In the genomic region with DNA sequence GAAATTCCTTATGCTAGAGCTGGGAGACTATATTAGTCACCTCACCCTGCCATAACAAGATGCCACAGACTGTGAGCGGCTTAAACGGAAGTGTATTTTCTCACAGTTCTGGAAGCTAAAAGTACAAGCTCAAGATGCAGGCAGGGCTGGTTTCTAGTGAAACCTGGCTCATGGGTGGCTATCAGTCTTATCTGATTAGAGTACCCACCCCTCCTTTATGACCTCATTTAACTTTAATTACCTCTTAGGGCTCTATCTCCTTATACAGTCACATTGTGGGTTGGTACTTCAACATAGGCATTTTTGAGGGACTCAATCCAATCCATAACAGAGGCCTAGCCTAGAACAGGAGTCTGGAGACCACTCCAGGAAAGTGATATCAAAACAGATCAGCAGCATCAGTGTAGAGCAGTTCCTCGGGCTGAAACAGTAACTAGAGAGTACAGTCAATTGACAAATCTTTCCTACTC, we compare ENCODE assay signal across 15 cellular contexts. TPM values are rescaled to one million over a fixed set of nuclear protein-coding genes. Genes with fewer than 3 reads are reported as not detected.
DNase-seq lines count a peak whose midpoint lies in the region; ATAC-seq and TF ChIP-seq lines count a peak whose summit lies in the region.
"Had no signal": no experiment of that assay in that cellular context is flagged by ENCODE, and none has a peak within 500 bp of the region (broad histone marks: within the 10 kb centered on the region; RNA-seq: fewer than 3 reads in every experiment).

No MANE protein-coding gene starts in this region.

- no peak overlapping the region for H2BK12ac ChIP-seq in trophoblast cell (ENCODE audit: low read length)

- peaks cover 34% of the 10 kb centered on the region for H3K36me3 ChIP-seq in GM23248 (ENCODE audit: low read depth)
- H3K36me3 ChIP-seq in trophoblast cell (ENCODE audit: control insufficient read depth in 1 of 2, insufficient read depth in 2 of 2, low read length in 2 of 2) = peaks cover 24 to 30% of the 10 kb centered on the region in 2 experiments
- H3K36me3 ChIP-seq: left lung, tibial nerve had no signal

- no peak overlapping the region for H4K12ac ChIP-seq in trophoblast cell (ENCODE audit: low read depth, low read length)

- no peak for TF ChIP-seq POLR2A in erythroblast (IDR thresholded peaks at IDR 0.05; ENCODE audit: low read length)

- H3K23ac ChIP-seq in trophoblast cell (ENCODE audit: low read length) = no peak overlapping the region

- H3K4me2 ChIP-seq in GM23248 (ENCODE audit: unreplicated experiment) (no peak overlapping the region), trophoblast cell (ENCODE audit: low read length) (no peak overlapping the region)

- H3K14ac ChIP-seq in trophoblast cell (ENCODE audit: low read length) = no peak overlapping the region

- intact Hi-C loops in dorsolateral prefrontal cortex (cut with DNase I) = no loop called here

- H3F3A ChIP-seq in GM23248 (ENCODE audit: insufficient read depth) = peaks cover 37% of the 10 kb centered on the region

- no peak for ATAC-seq in GM21447 (IDR thresholded peaks at IDR 0.05; ENCODE audit: unreplicated experiment)
- no peak for ATAC-seq in GM18517 (IDR thresholded peaks at IDR 0.05; ENCODE audit: unreplicated experiment)
- ATAC-seq: activated CD8-positive, alpha-beta T cell treated with anti-CD3 and anti-CD28 coated beads, Interleukin-2, amount 10 ng/mL, durations not matched to agents 7 days and 5 days; left lung had no signal

- H3K9me2 ChIP-seq in GM23248 (ENCODE audit: insufficient read depth) = no peaks in the 10 kb centered on the region

- in situ Hi-C loops in GM23248 (cut with MboI) = no loop called here

- H2BK5ac ChIP-seq in trophoblast cell (ENCODE audit: low read depth, low read length, poor library complexity) = no peak overlapping the region

- H4K8ac ChIP-seq in trophoblast cell (ENCODE audit: low read depth, low read length) = no peak overlapping the region

- no peak overlapping the region for H2AK5ac ChIP-seq in trophoblast cell (ENCODE audit: low read length)

- H3K79me2 ChIP-seq in GM23248 (ENCODE audit: insufficient read depth) (peaks cover 27% of the 10 kb centered on the region), trophoblast cell (ENCODE audit: control insufficient read depth, insufficient read depth, low read length, poor library complexity) (peaks cover 13% of the 10 kb centered on the region)

- H3K9ac ChIP-seq in GM23248 = no peak overlapping the region
- H3K9ac ChIP-seq in trophoblast cell (ENCODE audit: low read length) = no peak overlapping the region

- no peak overlapping the region for H3K4me3 ChIP-seq in GM23248
- no peak overlapping the region for H3K4me3 ChIP-seq in trophoblast cell (ENCODE audit: low read depth, low read length)
- no peak overlapping the region for H3K4me3 ChIP-seq in dorsolateral prefrontal cortex
- H3K4me3 ChIP-seq: adrenal gland, esophagus squamous epithelium, left lung, tibial nerve had no signal

- no peaks in the 10 kb centered on the region; the same call in 1 of the 2 replicates for H4K20me1 ChIP-seq in GM23248 (ENCODE audit: insufficient read depth)

- H2AFZ ChIP-seq in GM23248 = no peak overlapping the region
- no peak overlapping the region for H2AFZ ChIP-seq in trophoblast cell (ENCODE audit: insufficient read depth, low read length, poor library complexity)

- no peak overlapping the region for H3K18ac ChIP-seq in trophoblast cell (ENCODE audit: low read length)

- peaks cover 5% of the 10 kb centered on the region for H3K79me1 ChIP-seq in trophoblast cell (ENCODE audit: low read length)

- 85 to 92% methylated on average over 3 of the region's 3 CpGs for WGBS in GM23248 (ENCODE audit: low coverage in 1 of 2, low lambda C conversion rate in 2 of 2, missing lambda C conversion rate in 2 of 2), 2 experiments
- no CpG with 5 or more reads among the region's 3 CpGs for WGBS in trophoblast cell (ENCODE audit: extremely low coverage, insufficient coverage, insufficient read length)

- no peak overlapping the region for H3K4ac ChIP-seq in trophoblast cell (ENCODE audit: low read depth, low read length)

- H3K9me3 ChIP-seq in GM23248 (ENCODE audit: low read depth) = no peaks in the 10 kb centered on the region
- no peaks in the 10 kb centered on the region for H3K9me3 ChIP-seq in trophoblast cell (ENCODE audit: insufficient read depth, low read depth, low read length)
- H3K9me3 ChIP-seq: adrenal gland, esophagus squamous epithelium, left lung, tibial nerve had no signal

- H3K4me1 ChIP-seq in GM23248 (ENCODE audit: insufficient read depth) (peaks cover 34% of the 10 kb centered on the region), trophoblast cell (ENCODE audit: control insufficient read depth in 1 of 2, insufficient read depth in 2 of 2, low read length in 2 of 2) (peaks cover 5 to 7% of the 10 kb centered on the region in 2 experiments)

- TF ChIP-seq CTCF in GM10266 (IDR thresholded peaks at IDR 0.05; ENCODE audit: control insufficient read depth, insufficient read depth, low read depth, missing control alignments) = no peak
- TF ChIP-seq CTCF in dorsolateral prefrontal cortex (IDR thresholded peaks at IDR 0.05 in 54 of 56, conservative IDR thresholded peaks at IDR 0.05 in 2 of 56; ENCODE audit: low read depth in 1 of 56, partially characterized antibody in 56 of 56) = no peak

- H4K91ac ChIP-seq in trophoblast cell (ENCODE audit: low read depth, low read length) = no peak overlapping the region

- DNase-seq in GM23248 (peak; percentile 68), RKO (ENCODE audit: low spot score) (peak; percentile 21), erythroblast (lab: John Stamatoyannopoulos, UW) (peak; percentile 56 to 68), trophoblast cell (peak; percentile 49 to 68), GM10266 (ENCODE audit: extremely low spot score) (no peak), dorsolateral prefrontal cortex (no peak)
- DNase-seq: activated CD8-positive, alpha-beta T cell treated with anti-CD3 and anti-CD28 coated beads, Interleukin-2, amount 10 ng/mL, durations not matched to agents 7 days and 5 days; adrenal gland; esophagus squamous epithelium; left lung; NK-92 treated with Interleukin-12 subunit alpha and Interleukin-12 subunit beta, amount 100 ng/mL, for 24 hours; retina had no signal

- no peak overlapping the region for H2BK120ac ChIP-seq in trophoblast cell (ENCODE audit: insufficient read depth, low read length, poor library complexity)

- H3K27ac ChIP-seq in GM23248 = peak overlapping the region; percentile 48
- H3K27ac ChIP-seq in trophoblast cell (ENCODE audit: low read depth, low read length) = no peak overlapping the region
- H3K27ac ChIP-seq in dorsolateral prefrontal cortex = no peak overlapping the region
- H3K27ac ChIP-seq: adrenal gland, left lung, tibial nerve had no signal

- no peaks in the 10 kb centered on the region for H3K27me3 ChIP-seq in GM23248 (replicated peaks; ENCODE audit: insufficient read depth)
- no peaks in the 10 kb centered on the region for H3K27me3 ChIP-seq in trophoblast cell (ENCODE audit: insufficient read depth, low read length)
- H3K27me3 ChIP-seq in dorsolateral prefrontal cortex = no peaks in the 10 kb centered on the region
- H3K27me3 ChIP-seq: adrenal gland, esophagus squamous epithelium, left lung, tibial nerve had no signal

RNA-seq across cellular contexts. Expression of gene SNRNP48, which starts 2.3 kb away (rescaled TPM):
- 9.9 and 13.1 TPM in 2 replicates for total RNA-seq in GM23248 (2014; rRNA removed; shearing (Covaris generic))
- 9.7 and 11.5 TPM in 2 replicates for polyA plus RNA-seq in GM23248 (2016; fragmentation: Nextera tagmentation; extraction: Ambion mirVana)
- 11.8 and 12.3 TPM in 2 replicates for polyA plus RNA-seq in trophoblast cell (2013)
- 10 to 100 TPM in 102 of 120 experiments, 1 to 10 TPM in 18; 7.9 to 25.1 (median 12.6) TPM for total RNA-seq in dorsolateral prefrontal cortex

RNA-seq across cellular contexts. Expression of gene DSP, which starts 46.2 kb away (rescaled TPM):
- 108 and 110 TPM in 2 replicates for total RNA-seq in GM23248 (2014; rRNA removed; shearing (Covaris generic))
- polyA plus RNA-seq in GM23248 (2016; fragmentation: Nextera tagmentation; extraction: Ambion mirVana) = 76.4 and 78.1 TPM in 2 replicates
- 170 and 176 TPM in 2 replicates for polyA plus RNA-seq in trophoblast cell (2013)
- 10 to 100 TPM in 16 of 120 experiments, 1 to 10 TPM in 104; 1.2 to 31.8 (median 2.9) TPM for total RNA-seq in dorsolateral prefrontal cortex

Comparison
In these comparisons a context has a peak if more than half of its experiments do, and no peak if none do; other contexts are left out.
1. DNase-seq: peak in GM23248 (single experiment), RKO (single experiment), erythroblast (2 of 2) and trophoblast cell (2 of 2); none in GM10266 (single experiment) and dorsolateral prefrontal cortex (0 of 10).